In the genomic region with DNA sequence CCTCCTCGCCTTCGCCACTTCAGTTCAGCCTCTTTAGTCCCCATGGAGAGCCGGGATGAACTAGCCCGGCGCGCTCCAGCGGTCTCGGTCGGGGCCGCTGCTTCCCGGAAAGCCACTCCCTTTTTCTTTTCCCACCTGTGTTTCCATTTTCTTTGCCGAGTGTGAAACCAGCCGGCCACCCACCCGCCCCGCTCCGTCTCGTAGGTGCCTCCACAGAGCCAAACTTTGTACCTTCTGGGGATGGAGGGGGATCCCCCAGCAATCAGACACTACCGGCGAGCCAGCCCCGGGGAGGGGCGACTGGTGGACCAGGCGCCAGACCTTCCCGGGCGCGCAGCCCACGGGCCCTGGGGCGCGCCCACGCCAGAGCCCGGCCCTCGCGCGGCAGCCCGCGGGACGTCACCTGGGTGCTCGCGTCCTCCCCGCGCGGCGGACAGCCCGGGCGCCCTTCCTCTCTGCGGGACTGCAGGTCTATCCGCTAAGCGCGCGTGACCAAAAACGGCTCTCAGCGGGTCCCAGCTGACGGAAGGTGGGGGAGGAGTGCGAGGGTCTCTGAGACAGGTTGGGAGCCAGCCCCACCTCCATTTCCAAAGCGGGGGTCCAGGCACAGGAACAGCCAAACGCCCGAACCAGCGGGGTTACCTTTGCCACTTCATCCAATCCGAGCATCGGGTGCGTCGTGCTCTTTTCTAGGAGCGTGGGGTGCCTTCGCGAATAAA, we compare ENCODE assay signal across 11 cellular contexts. TPM values are rescaled to one million over a fixed set of nuclear protein-coding genes. Genes with fewer than 3 reads are reported as not detected.
A peak's percentile ranks its signal among the peaks of the same experiment; 100 is the strongest.
DNase-seq lines count a peak whose midpoint lies in the region; ATAC-seq and TF ChIP-seq lines count a peak whose summit lies in the region.
"Had no signal": no experiment of that assay in that cellular context is flagged by ENCODE, and none has a peak within 500 bp of the region (broad histone marks: within the 10 kb centered on the region; RNA-seq: fewer than 3 reads in every experiment).

MCHR2 (minus strand) TSS at position 691 of the 719 bp plus-strand sequence. CDS start 38,076 bp downstream, outside the sequence.

- H3K4me3 ChIP-seq in RWPE2 (ENCODE audit: severe bottlenecking) (peak within 1 kb of the TSS; percentile 19), parathyroid adenoma (ENCODE audit: low read depth, low read length) (peak within 1 kb of the TSS; percentile 36)
- H3K4me3 ChIP-seq: GM12878 had no signal

- peaks cover 2% of the 10 kb centered on the region for H3K4me1 Mint-ChIP-seq in glutamatergic neuron (ENCODE audit: low read depth, unreplicated experiment)

- H3K4me1 ChIP-seq in RWPE2 (ENCODE audit: insufficient read depth, poor library complexity, severe bottlenecking) (no peaks in the 10 kb centered on the region), parathyroid adenoma (no peaks in the 10 kb centered on the region)

- no peak within 1 kb of the TSS for H2AFZ ChIP-seq in parathyroid adenoma

- no peaks in the 10 kb centered on the region for H3K36me3 ChIP-seq in RWPE2 (ENCODE audit: low read depth)
- H3K36me3 ChIP-seq in parathyroid adenoma (ENCODE audit: control insufficient read depth, insufficient read depth, low read length): no peaks in the 10 kb centered on the region

- peaks cover 10% of the 10 kb centered on the region for H3K27me3 Mint-ChIP-seq in glutamatergic neuron (ENCODE audit: unreplicated experiment)

- peak within 1 kb of the TSS; percentile 59 for H3K4me2 ChIP-seq in parathyroid adenoma (ENCODE audit: low read length)

- DNase-seq in AG20443 (ENCODE audit: low spot score): peak; percentile 45
- no peak for DNase-seq in RWPE2 (ENCODE audit: low spot score)
- DNase-seq in glutamatergic neuron: peak; percentile 40
- no peak for DNase-seq in activated T-cell treated with anti-CD3 and anti-CD28 coated beads, Interleukin-2, amount 50 U/mL, for 1 hour
- no peak for DNase-seq in stimulated activated naive CD4-positive, alpha-beta T cell (lab: John Stamatoyannopoulos, UW)
- DNase-seq in NCI-H2171 treated with DMSO at 0.1 percent for 48 hours (lab: John Stamatoyannopoulos, UW): no peak
- DNase-seq in NOMO-1 treated with DMSO at 0.1 percent for 48 hours (lab: John Stamatoyannopoulos, UW; ENCODE audit: unreplicated experiment): no peak
- DNase-seq: activated naive CD4-positive, alpha-beta T cell treated with anti-CD3 and anti-CD28 coated beads, Interleukin-2, amount 50 U/mL, for 16 hours; NCI-H1694 had no signal

- peak; percentile 44; the same call in 2 of the 3 replicates for ATAC-seq in RWPE2 (ENCODE audit: low read depth)
- ATAC-seq: GM12878 had no signal

- TF ChIP-seq CTCF in RWPE2 (IDR thresholded peaks at IDR 0.05; ENCODE audit: poor library complexity, severe bottlenecking) (no peak), glutamatergic neuron (IDR thresholded peaks at IDR 0.05; ENCODE audit: partially characterized antibody, unreplicated experiment) (no peak), parathyroid adenoma (IDR thresholded peaks at IDR 0.05) (no peak)

- H3K9me3 ChIP-seq in RWPE2 (ENCODE audit: severe bottlenecking) (no peaks in the 10 kb centered on the region), parathyroid adenoma (ENCODE audit: control insufficient read depth, low read length) (no peaks in the 10 kb centered on the region)

- peak within 1 kb of the TSS; percentile 90 for H3K4me3 Mint-ChIP-seq in glutamatergic neuron (ENCODE audit: unreplicated experiment)

- peaks cover 31% of the 10 kb centered on the region for H3K27me3 ChIP-seq in RWPE2 (ENCODE audit: insufficient read depth, poor library complexity, severe bottlenecking)
- H3K27me3 ChIP-seq in parathyroid adenoma (ENCODE audit: control insufficient read depth, insufficient read depth, low read length): no peaks in the 10 kb centered on the region

- no peak within 1 kb of the TSS for H3K27ac Mint-ChIP-seq in glutamatergic neuron (ENCODE audit: unreplicated experiment)

- peaks cover 2% of the 10 kb centered on the region for H3K9me3 Mint-ChIP-seq in glutamatergic neuron (ENCODE audit: unreplicated experiment)

- H3K79me2 ChIP-seq in parathyroid adenoma: no peaks in the 10 kb centered on the region

- H3K27ac ChIP-seq in RWPE2 (ENCODE audit: poor library complexity, severe bottlenecking) (no peak within 1 kb of the TSS), parathyroid adenoma (no peak within 1 kb of the TSS)

- no peak within 1 kb of the TSS for H3K9ac ChIP-seq in parathyroid adenoma

- H3K36me3 Mint-ChIP-seq in glutamatergic neuron (ENCODE audit: unreplicated experiment): no peaks in the 10 kb centered on the region

RNA-seq across cellular contexts. Expression of gene MCHR2, which starts in this region (rescaled TPM):
- not detected for total RNA-seq in glutamatergic neuron (ENCODE audit: unreplicated experiment)
- total RNA-seq: GM12878 had no signal

Comparison
In these comparisons a context has a peak if more than half of its experiments do, and no peak if none do; other contexts are left out.
1. Peak in DNase-seq in glutamatergic neuron; RNA of the gene not detected or under 1 TPM.